Comparison of ENCODE assay signal across 1 cellular context in the genomic region with DNA sequence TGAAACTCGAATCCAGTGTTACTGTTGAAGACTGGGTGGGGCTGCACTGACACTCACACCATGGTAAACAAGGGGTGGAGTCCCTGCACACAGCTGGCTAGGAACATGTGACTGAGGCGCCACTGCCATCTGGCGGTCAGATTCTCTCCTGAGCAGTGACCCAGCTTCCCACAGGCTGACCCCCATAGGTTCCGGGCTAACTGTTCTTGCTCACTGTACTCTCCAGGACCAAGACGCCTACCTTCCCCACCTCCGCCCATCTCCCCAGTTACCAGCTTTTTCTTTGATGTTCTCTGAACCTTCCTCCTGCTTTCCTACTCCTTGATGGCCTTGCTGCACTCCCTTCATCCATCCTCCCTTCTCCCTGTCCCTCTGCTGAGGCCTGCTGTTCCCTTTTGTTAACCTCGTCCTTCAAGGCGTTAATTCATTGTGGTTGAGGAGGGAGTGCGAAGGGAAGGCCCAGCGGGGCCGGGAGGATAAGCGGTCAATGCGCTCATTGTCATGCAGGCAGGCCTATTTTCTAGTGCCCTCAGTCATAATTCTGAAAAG.
A peak's percentile ranks its signal among the peaks of the same experiment; 100 is the strongest.
TF ChIP-seq lines count a peak whose summit lies in the region.

No MANE protein-coding gene starts in this region.

TF ChIP-seq in K562, 482 proteins besides CTCF, POLR2A, EP300 and RAD21 (continued from another document and continues in another):
- TF ChIP-seq NEUROD1 (IDR thresholded peaks at IDR 0.05; ENCODE audit: borderline replicate concordance, low read depth, low read length, partially characterized antibody), result no peak
- TF ChIP-seq FOXK2 (conservative IDR thresholded peaks at IDR 0.05 in 1 of 2, IDR thresholded peaks at IDR 0.05 in 1 of 2; ENCODE audit: low read depth in 2 of 2), result peak; percentile 98 to 99
- TF ChIP-seq, protein P1, sequence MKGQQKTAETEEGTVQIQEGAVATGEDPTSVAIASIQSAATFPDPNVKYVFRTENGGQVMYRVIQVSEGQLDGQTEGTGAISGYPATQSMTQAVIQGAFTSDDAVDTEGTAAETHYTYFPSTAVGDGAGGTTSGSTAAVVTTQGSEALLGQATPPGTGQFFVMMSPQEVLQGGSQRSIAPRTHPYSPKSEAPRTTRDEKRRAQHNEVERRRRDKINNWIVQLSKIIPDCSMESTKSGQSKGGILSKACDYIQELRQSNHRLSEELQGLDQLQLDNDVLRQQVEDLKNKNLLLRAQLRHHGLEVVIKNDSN (CRISPR knock-in tag; IDR thresholded peaks at IDR 0.05), result peak; percentile 86
- TF ChIP-seq HNRNPLL (IDR thresholded peaks at IDR 0.05; ENCODE audit: low read depth, low read length, poor library complexity, severe bottlenecking), result no peak
- peak; percentile 56; the same call in 1 of the 2 replicates for TF ChIP-seq JUND (IDR thresholded peaks at IDR 0.05; ENCODE audit: borderline replicate concordance, low read depth, low read length)
- no peak for TF ChIP-seq JUND (tag; IDR thresholded peaks at IDR 0.05; ENCODE audit: borderline replicate concordance, low read depth, low read length)
- TF ChIP-seq BHLHE40 (IDR thresholded peaks at IDR 0.05; ENCODE audit: low read length), result peak; percentile 68; the same call in 1 of the 2 replicates
- TF ChIP-seq ETV6 (IDR thresholded peaks at IDR 0.05; ENCODE audit: borderline replicate concordance in 1 of 2, low read depth in 2 of 2, low read length in 1 of 2), result no peak
- TF ChIP-seq ETV6 (CRISPR knock-in tag; IDR thresholded peaks at IDR 0.05; ENCODE audit: borderline replicate concordance), result no peak
- TF ChIP-seq CBFA2T2 (conservative IDR thresholded peaks at IDR 0.05), result 0 out of 2 replicates have a peak, but pooled peaks have one; percentile 31
- peak; percentile 83 for TF ChIP-seq SMC3 (conservative IDR thresholded peaks at IDR 0.05; ENCODE audit: insufficient read depth, low read depth, low read length)
- TF ChIP-seq, protein P2, sequence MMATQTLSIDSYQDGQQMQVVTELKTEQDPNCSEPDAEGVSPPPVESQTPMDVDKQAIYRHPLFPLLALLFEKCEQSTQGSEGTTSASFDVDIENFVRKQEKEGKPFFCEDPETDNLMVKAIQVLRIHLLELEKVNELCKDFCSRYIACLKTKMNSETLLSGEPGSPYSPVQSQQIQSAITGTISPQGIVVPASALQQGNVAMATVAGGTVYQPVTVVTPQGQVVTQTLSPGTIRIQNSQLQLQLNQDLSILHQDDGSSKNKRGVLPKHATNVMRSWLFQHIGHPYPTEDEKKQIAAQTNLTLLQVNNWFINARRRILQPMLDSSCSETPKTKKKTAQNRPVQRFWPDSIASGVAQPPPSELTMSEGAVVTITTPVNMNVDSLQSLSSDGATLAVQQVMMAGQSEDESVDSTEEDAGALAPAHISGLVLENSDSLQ (IDR thresholded peaks at IDR 0.05), result peak; percentile 59
- TF ChIP-seq, protein P3, sequence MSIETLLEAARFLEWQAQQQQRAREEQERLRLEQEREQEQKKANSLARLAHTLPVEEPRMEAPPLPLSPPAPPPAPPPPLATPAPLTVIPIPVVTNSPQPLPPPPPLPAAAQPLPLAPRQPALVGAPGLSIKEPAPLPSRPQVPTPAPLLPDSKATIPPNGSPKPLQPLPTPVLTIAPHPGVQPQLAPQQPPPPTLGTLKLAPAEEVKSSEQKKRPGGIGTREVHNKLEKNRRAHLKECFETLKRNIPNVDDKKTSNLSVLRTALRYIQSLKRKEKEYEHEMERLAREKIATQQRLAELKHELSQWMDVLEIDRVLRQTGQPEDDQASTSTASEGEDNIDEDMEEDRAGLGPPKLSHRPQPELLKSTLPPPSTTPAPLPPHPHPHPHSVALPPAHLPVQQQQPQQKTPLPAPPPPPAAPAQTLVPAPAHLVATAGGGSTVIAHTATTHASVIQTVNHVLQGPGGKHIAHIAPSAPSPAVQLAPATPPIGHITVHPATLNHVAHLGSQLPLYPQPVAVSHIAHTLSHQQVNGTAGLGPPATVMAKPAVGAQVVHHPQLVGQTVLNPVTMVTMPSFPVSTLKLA (conservative IDR thresholded peaks at IDR 0.05), result peak; percentile 65 to 86
- peak; percentile 32; the same call in 1 of the 2 replicates for TF ChIP-seq SOX6 (IDR thresholded peaks at IDR 0.05)
- TF ChIP-seq FOXA3 (CRISPR knock-in tag; conservative IDR thresholded peaks at IDR 0.05 in 1 of 2, IDR thresholded peaks at IDR 0.05 in 1 of 2), result peak; percentile 87 to 95
- TF ChIP-seq FOXP1 (CRISPR knock-in tag; IDR thresholded peaks at IDR 0.05), result peak; percentile 85
- no peak for TF ChIP-seq SMARCE1 (IDR thresholded peaks at IDR 0.05)
- TF ChIP-seq ZNF431 (CRISPR knock-in tag; IDR thresholded peaks at IDR 0.05), result no peak
- TF ChIP-seq, protein P4, sequence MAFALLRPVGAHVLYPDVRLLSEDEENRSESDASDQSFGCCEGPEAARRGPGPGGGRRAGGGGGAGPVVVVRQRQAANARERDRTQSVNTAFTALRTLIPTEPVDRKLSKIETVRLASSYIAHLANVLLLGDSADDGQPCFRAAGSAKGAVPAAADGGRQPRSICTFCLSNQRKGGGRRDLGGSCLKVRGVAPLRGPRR (CRISPR knock-in tag; IDR thresholded peaks at IDR 0.05), result no peak
- TF ChIP-seq, protein P5, sequence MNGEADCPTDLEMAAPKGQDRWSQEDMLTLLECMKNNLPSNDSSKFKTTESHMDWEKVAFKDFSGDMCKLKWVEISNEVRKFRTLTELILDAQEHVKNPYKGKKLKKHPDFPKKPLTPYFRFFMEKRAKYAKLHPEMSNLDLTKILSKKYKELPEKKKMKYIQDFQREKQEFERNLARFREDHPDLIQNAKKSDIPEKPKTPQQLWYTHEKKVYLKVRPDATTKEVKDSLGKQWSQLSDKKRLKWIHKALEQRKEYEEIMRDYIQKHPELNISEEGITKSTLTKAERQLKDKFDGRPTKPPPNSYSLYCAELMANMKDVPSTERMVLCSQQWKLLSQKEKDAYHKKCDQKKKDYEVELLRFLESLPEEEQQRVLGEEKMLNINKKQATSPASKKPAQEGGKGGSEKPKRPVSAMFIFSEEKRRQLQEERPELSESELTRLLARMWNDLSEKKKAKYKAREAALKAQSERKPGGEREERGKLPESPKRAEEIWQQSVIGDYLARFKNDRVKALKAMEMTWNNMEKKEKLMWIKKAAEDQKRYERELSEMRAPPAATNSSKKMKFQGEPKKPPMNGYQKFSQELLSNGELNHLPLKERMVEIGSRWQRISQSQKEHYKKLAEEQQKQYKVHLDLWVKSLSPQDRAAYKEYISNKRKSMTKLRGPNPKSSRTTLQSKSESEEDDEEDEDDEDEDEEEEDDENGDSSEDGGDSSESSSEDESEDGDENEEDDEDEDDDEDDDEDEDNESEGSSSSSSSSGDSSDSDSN (IDR thresholded peaks at IDR 0.05; ENCODE audit: borderline replicate concordance in 1 of 2, low read depth in 2 of 2, low read length in 2 of 2), result 0 out of 4 replicates have a peak, but pooled peaks of 1 of the 2 experiments have one; percentile 36
- peak; percentile 69; the same call in 1 of the 2 replicates for TF ChIP-seq STAG1 (CRISPR knock-in tag; IDR thresholded peaks at IDR 0.05; ENCODE audit: borderline replicate concordance)
- TF ChIP-seq ARNT (IDR thresholded peaks at IDR 0.05), result peak in 1 of 2 experiments; percentile 33; a peak in 1 of 4 replicates
- TF ChIP-seq ZBTB17 (CRISPR knock-in tag; IDR thresholded peaks at IDR 0.05), result no peak
- TF ChIP-seq, protein P6, sequence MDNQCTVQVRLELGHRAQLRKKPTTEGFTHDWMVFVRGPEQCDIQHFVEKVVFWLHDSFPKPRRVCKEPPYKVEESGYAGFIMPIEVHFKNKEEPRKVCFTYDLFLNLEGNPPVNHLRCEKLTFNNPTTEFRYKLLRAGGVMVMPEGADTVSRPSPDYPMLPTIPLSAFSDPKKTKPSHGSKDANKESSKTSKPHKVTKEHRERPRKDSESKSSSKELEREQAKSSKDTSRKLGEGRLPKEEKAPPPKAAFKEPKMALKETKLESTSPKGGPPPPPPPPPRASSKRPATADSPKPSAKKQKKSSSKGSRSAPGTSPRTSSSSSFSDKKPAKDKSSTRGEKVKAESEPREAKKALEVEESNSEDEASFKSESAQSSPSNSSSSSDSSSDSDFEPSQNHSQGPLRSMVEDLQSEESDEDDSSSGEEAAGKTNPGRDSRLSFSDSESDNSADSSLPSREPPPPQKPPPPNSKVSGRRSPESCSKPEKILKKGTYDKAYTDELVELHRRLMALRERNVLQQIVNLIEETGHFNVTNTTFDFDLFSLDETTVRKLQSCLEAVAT (IDR thresholded peaks at IDR 0.05), result 0 out of 4 replicates have a peak, but pooled peaks of 1 of the 2 experiments have one; percentile 8
- no peak for TF ChIP-seq XRCC4 (IDR thresholded peaks at IDR 0.05; ENCODE audit: extremely low read depth, insufficient read depth, insufficient read length)
- TF ChIP-seq SIN3A (IDR thresholded peaks at IDR 0.05; ENCODE audit: borderline replicate concordance in 2 of 2, control insufficient read depth in 1 of 2, low read depth in 2 of 2, low read length in 2 of 2), result 0 out of 4 replicates have a peak, but pooled peaks of 1 of the 2 experiments have one; percentile 61
- no peak for TF ChIP-seq BRD9 (IDR thresholded peaks at IDR 0.05; ENCODE audit: low read depth, partially characterized antibody)
- 0 out of 2 replicates have a peak, but pooled peaks have one; percentile 44 for TF ChIP-seq RB1 (IDR thresholded peaks at IDR 0.05; ENCODE audit: low read depth)
- no peak for TF ChIP-seq ZNF77 (CRISPR knock-in tag; IDR thresholded peaks at IDR 0.05)
- TF ChIP-seq CC2D1A (IDR thresholded peaks at IDR 0.05), result peak; percentile 61; the same call in 1 of the 2 replicates
- TF ChIP-seq ZNF707 (CRISPR knock-in tag; conservative IDR thresholded peaks at IDR 0.05), result no peak
- TF ChIP-seq, protein P7, sequence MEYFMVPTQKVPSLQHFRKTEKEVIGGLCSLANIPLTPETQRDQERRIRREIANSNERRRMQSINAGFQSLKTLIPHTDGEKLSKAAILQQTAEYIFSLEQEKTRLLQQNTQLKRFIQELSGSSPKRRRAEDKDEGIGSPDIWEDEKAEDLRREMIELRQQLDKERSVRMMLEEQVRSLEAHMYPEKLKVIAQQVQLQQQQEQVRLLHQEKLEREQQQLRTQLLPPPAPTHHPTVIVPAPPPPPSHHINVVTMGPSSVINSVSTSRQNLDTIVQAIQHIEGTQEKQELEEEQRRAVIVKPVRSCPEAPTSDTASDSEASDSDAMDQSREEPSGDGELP (CRISPR knock-in tag; IDR thresholded peaks at IDR 0.05; ENCODE audit: borderline replicate concordance), result peak; percentile 99
- no peak for TF ChIP-seq MAFG (tag; conservative IDR thresholded peaks at IDR 0.05)
- TF ChIP-seq ZNF408 (CRISPR knock-in tag; IDR thresholded peaks at IDR 0.05; ENCODE audit: low read depth), result no peak
- TF ChIP-seq, protein P8, sequence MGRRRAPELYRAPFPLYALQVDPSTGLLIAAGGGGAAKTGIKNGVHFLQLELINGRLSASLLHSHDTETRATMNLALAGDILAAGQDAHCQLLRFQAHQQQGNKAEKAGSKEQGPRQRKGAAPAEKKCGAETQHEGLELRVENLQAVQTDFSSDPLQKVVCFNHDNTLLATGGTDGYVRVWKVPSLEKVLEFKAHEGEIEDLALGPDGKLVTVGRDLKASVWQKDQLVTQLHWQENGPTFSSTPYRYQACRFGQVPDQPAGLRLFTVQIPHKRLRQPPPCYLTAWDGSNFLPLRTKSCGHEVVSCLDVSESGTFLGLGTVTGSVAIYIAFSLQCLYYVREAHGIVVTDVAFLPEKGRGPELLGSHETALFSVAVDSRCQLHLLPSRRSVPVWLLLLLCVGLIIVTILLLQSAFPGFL (CRISPR knock-in tag; IDR thresholded peaks at IDR 0.05), result no peak
- TF ChIP-seq FOXJ2 (tag; IDR thresholded peaks at IDR 0.05), result peak; percentile 74; the same call in 1 of the 2 replicates
- TF ChIP-seq MYC (IDR thresholded peaks at IDR 0.05; ENCODE audit: low read depth, low read length), result peak; percentile 52; the same call in 1 of the 2 replicates
- no peak for TF ChIP-seq MYC (CRISPR knock-in tag; IDR thresholded peaks at IDR 0.05; ENCODE audit: borderline replicate concordance, low read depth)
- TF ChIP-seq ZKSCAN1 (IDR thresholded peaks at IDR 0.05; ENCODE audit: low read depth, low read length), result no peak
- peak; percentile 34; the same call in 1 of the 2 replicates for TF ChIP-seq L3MBTL2 (IDR thresholded peaks at IDR 0.05)
- TF ChIP-seq, protein P9, sequence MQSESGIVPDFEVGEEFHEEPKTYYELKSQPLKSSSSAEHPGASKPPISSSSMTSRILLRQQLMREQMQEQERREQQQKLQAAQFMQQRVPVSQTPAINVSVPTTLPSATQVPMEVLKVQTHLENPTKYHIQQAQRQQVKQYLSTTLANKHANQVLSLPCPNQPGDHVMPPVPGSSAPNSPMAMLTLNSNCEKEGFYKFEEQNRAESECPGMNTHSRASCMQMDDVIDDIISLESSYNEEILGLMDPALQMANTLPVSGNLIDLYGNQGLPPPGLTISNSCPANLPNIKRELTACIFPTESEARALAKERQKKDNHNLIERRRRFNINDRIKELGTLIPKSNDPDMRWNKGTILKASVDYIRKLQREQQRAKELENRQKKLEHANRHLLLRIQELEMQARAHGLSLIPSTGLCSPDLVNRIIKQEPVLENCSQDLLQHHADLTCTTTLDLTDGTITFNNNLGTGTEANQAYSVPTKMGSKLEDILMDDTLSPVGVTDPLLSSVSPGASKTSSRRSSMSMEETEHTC (IDR thresholded peaks at IDR 0.05), result peak; percentile 92
- TF ChIP-seq, protein P10, sequence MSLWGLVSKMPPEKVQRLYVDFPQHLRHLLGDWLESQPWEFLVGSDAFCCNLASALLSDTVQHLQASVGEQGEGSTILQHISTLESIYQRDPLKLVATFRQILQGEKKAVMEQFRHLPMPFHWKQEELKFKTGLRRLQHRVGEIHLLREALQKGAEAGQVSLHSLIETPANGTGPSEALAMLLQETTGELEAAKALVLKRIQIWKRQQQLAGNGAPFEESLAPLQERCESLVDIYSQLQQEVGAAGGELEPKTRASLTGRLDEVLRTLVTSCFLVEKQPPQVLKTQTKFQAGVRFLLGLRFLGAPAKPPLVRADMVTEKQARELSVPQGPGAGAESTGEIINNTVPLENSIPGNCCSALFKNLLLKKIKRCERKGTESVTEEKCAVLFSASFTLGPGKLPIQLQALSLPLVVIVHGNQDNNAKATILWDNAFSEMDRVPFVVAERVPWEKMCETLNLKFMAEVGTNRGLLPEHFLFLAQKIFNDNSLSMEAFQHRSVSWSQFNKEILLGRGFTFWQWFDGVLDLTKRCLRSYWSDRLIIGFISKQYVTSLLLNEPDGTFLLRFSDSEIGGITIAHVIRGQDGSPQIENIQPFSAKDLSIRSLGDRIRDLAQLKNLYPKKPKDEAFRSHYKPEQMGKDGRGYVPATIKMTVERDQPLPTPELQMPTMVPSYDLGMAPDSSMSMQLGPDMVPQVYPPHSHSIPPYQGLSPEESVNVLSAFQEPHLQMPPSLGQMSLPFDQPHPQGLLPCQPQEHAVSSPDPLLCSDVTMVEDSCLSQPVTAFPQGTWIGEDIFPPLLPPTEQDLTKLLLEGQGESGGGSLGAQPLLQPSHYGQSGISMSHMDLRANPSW (CRISPR knock-in tag; IDR thresholded peaks at IDR 0.05), result 0 out of 2 replicates have a peak, but pooled peaks have one; percentile 6
- TF ChIP-seq KLF6 (CRISPR knock-in tag; IDR thresholded peaks at IDR 0.05; ENCODE audit: borderline replicate concordance), result no peak
- peak; percentile 68 for TF ChIP-seq CREM (IDR thresholded peaks at IDR 0.05; ENCODE audit: low read depth)
- TF ChIP-seq, protein P11, sequence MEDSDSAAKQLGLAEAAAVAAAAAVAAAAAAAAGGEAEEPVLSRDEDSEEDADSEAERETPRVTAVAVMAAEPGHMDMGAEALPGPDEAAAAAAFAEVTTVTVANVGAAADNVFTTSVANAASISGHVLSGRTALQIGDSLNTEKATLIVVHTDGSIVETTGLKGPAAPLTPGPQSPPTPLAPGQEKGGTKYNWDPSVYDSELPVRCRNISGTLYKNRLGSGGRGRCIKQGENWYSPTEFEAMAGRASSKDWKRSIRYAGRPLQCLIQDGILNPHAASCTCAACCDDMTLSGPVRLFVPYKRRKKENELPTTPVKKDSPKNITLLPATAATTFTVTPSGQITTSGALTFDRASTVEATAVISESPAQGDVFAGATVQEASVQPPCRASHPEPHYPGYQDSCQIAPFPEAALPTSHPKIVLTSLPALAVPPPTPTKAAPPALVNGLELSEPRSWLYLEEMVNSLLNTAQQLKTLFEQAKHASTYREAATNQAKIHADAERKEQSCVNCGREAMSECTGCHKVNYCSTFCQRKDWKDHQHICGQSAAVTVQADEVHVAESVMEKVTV (CRISPR knock-in tag; IDR thresholded peaks at IDR 0.05), result peak; percentile 89
